ENCODE assay signal across 1 cellular context in the genomic region with DNA sequence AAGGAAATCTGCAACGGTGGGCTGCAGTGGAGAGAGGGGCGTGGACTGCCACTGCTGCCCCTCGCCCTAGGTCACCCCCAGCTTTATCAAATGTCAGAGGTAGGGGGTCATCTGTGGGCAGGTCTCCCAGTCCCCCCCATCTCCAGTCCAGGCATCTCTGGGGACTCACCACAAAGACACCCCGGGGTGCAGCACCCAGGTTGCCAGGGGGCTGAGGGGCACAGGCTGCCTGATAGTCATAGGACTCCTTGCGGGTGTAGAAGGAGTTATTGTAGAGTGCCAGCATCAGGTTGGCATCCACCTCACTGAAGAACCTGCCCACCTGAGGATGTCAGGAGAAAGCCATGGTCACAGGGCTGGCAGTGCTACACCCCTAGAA.
TF ChIP-seq lines count a peak whose summit lies in the region.

No MANE protein-coding gene starts in this region.

TF ChIP-seq in K562, 482 proteins besides CTCF, POLR2A, EP300 and RAD21:
- TF ChIP-seq ZNF124 (CRISPR knock-in tag; IDR thresholded peaks at IDR 0.05) (no peak), CHCHD3 (CRISPR knock-in tag; IDR thresholded peaks at IDR 0.05) (no peak), TEAD4 (IDR thresholded peaks at IDR 0.05; ENCODE audit: low read length) (no peak), TEAD4 (CRISPR knock-in tag; IDR thresholded peaks at IDR 0.05; ENCODE audit: borderline replicate concordance) (no peak), PCBP1 (IDR thresholded peaks at IDR 0.05; ENCODE audit: low read depth, low read length, poor library complexity, severe bottlenecking) (no peak), LCOR (CRISPR knock-in tag; IDR thresholded peaks at IDR 0.05) (no peak), ZNF23 (CRISPR knock-in tag; IDR thresholded peaks at IDR 0.05) (no peak), CBFB (CRISPR knock-in tag; IDR thresholded peaks at IDR 0.05) (no peak), ARNT (IDR thresholded peaks at IDR 0.05) (no peak), ESRRB (CRISPR knock-in tag; IDR thresholded peaks at IDR 0.05; ENCODE audit: borderline replicate concordance) (no peak)
TF ChIP-seq in K562: peak in this region for 0.
